In genomic region chr11:128488471-128488870, GRCh38 we compare ENCODE assay signal across 10 cellular contexts.
DNase-seq lines count a peak whose midpoint lies in the region; ATAC-seq and TF ChIP-seq lines count a peak whose summit lies in the region.
"Had no signal": no experiment of that assay in that cellular context is flagged by ENCODE, and none has a peak within 500 bp of the region (broad histone marks: within the 10 kb centered on the region; RNA-seq: fewer than 3 reads in every experiment).

No MANE protein-coding gene starts in this region.

- H3K4me1 Mint-ChIP-seq in CD4-positive, alpha-beta T cell (ENCODE audit: low read depth) = peaks cover 98% of the 10 kb centered on the region
- H3K4me1 Mint-ChIP-seq in naive thymus-derived CD4-positive, alpha-beta T cell = peaks cover 70 to 100% (median 100%) of the 10 kb centered on the region in 7 donors
- H3K4me1 Mint-ChIP-seq in nephron progenitor cell (peaks cover 24% of the 10 kb centered on the region), WTC11 (peaks cover 3% of the 10 kb centered on the region; the same call in 1 of the 2 replicates)

- TF ChIP-seq CTCF in CD4-positive, alpha-beta T cell (IDR thresholded peaks at IDR 0.05) = no peak
- TF ChIP-seq CTCF in mammary epithelial cell (conservative IDR thresholded peaks at IDR 0.05 in 1 of 2, IDR thresholded peaks at IDR 0.05 in 1 of 2; ENCODE audit: extremely low read depth in 1 of 2, insufficient read depth in 1 of 2, low read depth in 1 of 2, low read length in 2 of 2) (no peak), nephron progenitor cell (IDR thresholded peaks at IDR 0.05) (no peak), WTC11 (IDR thresholded peaks at IDR 0.05) (no peak)

- intact Hi-C loops in CD4-positive, alpha-beta T cell (cut with DNase I, micrococcal nuclease) = loop anchor here in 1 of 2 experiments (1.0 to 2.0 kb wide), 2 partner anchors 10 to 32 kb away; no protein-coding TSS in a partner anchor
- intact Hi-C loops in mammary epithelial cell (cut with micrococcal nuclease) = no loop called here
- intact Hi-C loops in naive thymus-derived CD4-positive, alpha-beta T cell (cut with micrococcal nuclease) = loop anchor here in 1 of 2 donors (1.0 kb wide), 2 partner anchors 12 to 17 kb away; no protein-coding TSS in a partner anchor

- CTCF ChIA-PET in CD4-positive, alpha-beta T cell (lab: Charles Lee) = interaction anchor here (0.8 to 1.8 kb wide), 6 partner anchors 12 to 198 kb away, joined by 3 to 7 read pairs (median 3); no protein-coding TSS in a partner anchor
- CTCF ChIA-PET in mammary epithelial cell (lab: Charles Lee; ENCODE audit: low non-redundant PET) (no interaction called here), WTC11 (lab: Charles Lee) (interaction anchor here (1.5 kb wide), 1 partner anchor 144 kb away, joined by 4 read pairs; no protein-coding TSS in a partner anchor), HEK293T (lab: Yijun Ruan, JAX) (no interaction called here)
- CTCF ChIA-PET in naive thymus-derived CD4-positive, alpha-beta T cell (lab: Charles Lee) = interaction anchor here (0.6 to 2.4 kb wide), 7 partner anchors 12 to 198 kb away, joined by 3 to 9 read pairs (median 5); no protein-coding TSS in a partner anchor

- DNase-seq in CD4-positive, alpha-beta T cell = peak in 2 of 10 experiments; percentile 28 to 40
- DNase-seq in NCI-H226 = peak; percentile 41
- peak; percentile 70 for DNase-seq in mammary epithelial cell
- peak in 1 of 9 donors; percentile 73 for DNase-seq in naive thymus-derived CD4-positive, alpha-beta T cell
- DNase-seq in nephron progenitor cell = no peak
- DNase-seq in WTC11 (ENCODE audit: low spot score) = no peak
- no peak for DNase-seq in DMS114 treated with DMSO at 0.1 percent for 48 hours (lab: John Stamatoyannopoulos, UW; ENCODE audit: unreplicated experiment)
- no peak for DNase-seq in HEK293T (ENCODE audit: extremely low spot score)
- DNase-seq: Kasumi-1, T-helper 9 cell had no signal

- H3K4me2 ChIP-seq in mammary epithelial cell (ENCODE audit: insufficient read depth, low read depth, low read length) = no peak overlapping the region

- peaks cover 40% of the 10 kb centered on the region for H3K36me3 ChIP-seq in mammary epithelial cell (ENCODE audit: insufficient read depth, low read length)
- peaks cover 35 to 86% (median 64%) of the 10 kb centered on the region in 3 experiments for H3K36me3 ChIP-seq in naive thymus-derived CD4-positive, alpha-beta T cell (ENCODE audit: control insufficient read depth in 2 of 3, insufficient read depth in 3 of 3, low read length in 3 of 3)

- ATAC-seq in CD4-positive, alpha-beta T cell (ENCODE audit: poor library complexity) = peak; percentile 57
- peak; percentile 31 for ATAC-seq in naive thymus-derived CD4-positive, alpha-beta T cell
- no peak for ATAC-seq in WTC11

- BruUV-seq in mammary epithelial cell (replicated peaks; lab: Mats Ljungman, UMichigan) = no TSS peak

- H3K9me3 ChIP-seq in CD4-positive, alpha-beta T cell (ENCODE audit: control insufficient read depth, low read length) = no peaks in the 10 kb centered on the region
- H3K9me3 ChIP-seq in mammary epithelial cell (replicated peaks; ENCODE audit: insufficient read depth, low read length) = no peaks in the 10 kb centered on the region
- H3K9me3 ChIP-seq in naive thymus-derived CD4-positive, alpha-beta T cell (ENCODE audit: control insufficient read depth in 2 of 3, low read length in 3 of 3) = no peaks in the 10 kb centered on the region

- POLR2A ChIA-PET in CD4-positive, alpha-beta T cell (lab: Charles Lee) = interaction anchor here (1.0 to 17.8 kb wide), 6 partner anchors 9 to 198 kb away, joined by 3 to 611 read pairs (median 6); no protein-coding TSS in a partner anchor
- POLR2A ChIA-PET in naive thymus-derived CD4-positive, alpha-beta T cell (lab: Charles Lee) = interaction anchor here (0.5 to 16.8 kb wide), 17 partner anchors 7 to 217 kb away, joined by 3 to 545 read pairs (median 6); no protein-coding TSS in a partner anchor
- POLR2A ChIA-PET in WTC11 (lab: Charles Lee) = no interaction called here
- POLR2A ChIA-PET in HEK293T (lab: Yijun Ruan, JAX) = no interaction called here

- H3K9ac ChIP-seq in mammary epithelial cell (ENCODE audit: insufficient read depth, low read length) = no peak overlapping the region

- peak overlapping the region; percentile 74 for H3K4me3 Mint-ChIP-seq in CD4-positive, alpha-beta T cell
- H3K4me3 Mint-ChIP-seq in naive thymus-derived CD4-positive, alpha-beta T cell = peak overlapping the region; percentile 62 to 99 (median 76)
- H3K4me3 Mint-ChIP-seq in nephron progenitor cell = no peak overlapping the region
- H3K4me3 Mint-ChIP-seq in WTC11 = no peak overlapping the region

- H3K27me3 Mint-ChIP-seq in CD4-positive, alpha-beta T cell = no peaks in the 10 kb centered on the region
- no peaks in the 10 kb centered on the region for H3K27me3 Mint-ChIP-seq in naive thymus-derived CD4-positive, alpha-beta T cell
- peaks cover 6% of the 10 kb centered on the region for H3K27me3 Mint-ChIP-seq in nephron progenitor cell (ENCODE audit: low read depth, poor library complexity)
- H3K27me3 Mint-ChIP-seq in WTC11 (ENCODE audit: low read depth) = no peaks in the 10 kb centered on the region

- peaks cover 88% of the 10 kb centered on the region for H3K79me2 ChIP-seq in mammary epithelial cell (ENCODE audit: insufficient read depth, low read length)

- no peak overlapping the region for H2AFZ ChIP-seq in mammary epithelial cell (ENCODE audit: low read depth, low read length)

- H3K9me3 Mint-ChIP-seq in CD4-positive, alpha-beta T cell = no peaks in the 10 kb centered on the region
- peaks cover 0 to 1% (median 0%) of the 10 kb centered on the region in 11 donors for H3K9me3 Mint-ChIP-seq in naive thymus-derived CD4-positive, alpha-beta T cell
- no peaks in the 10 kb centered on the region for H3K9me3 Mint-ChIP-seq in nephron progenitor cell
- no peaks in the 10 kb centered on the region for H3K9me3 Mint-ChIP-seq in WTC11

- H3K4me1 ChIP-seq in mammary epithelial cell (ENCODE audit: insufficient read depth, low read length) = peaks cover 25% of the 10 kb centered on the region
- H3K4me1 ChIP-seq in naive thymus-derived CD4-positive, alpha-beta T cell (ENCODE audit: control insufficient read depth in 2 of 2, insufficient read depth in 2 of 2, low read length in 2 of 2) = peaks cover 96% of the 10 kb centered on the region in 2 donors

- no peaks in the 10 kb centered on the region for H4K20me1 ChIP-seq in mammary epithelial cell (ENCODE audit: insufficient read depth, low read length)

- in situ Hi-C loops in mammary epithelial cell (cut with MboI; ENCODE audit: low sequenced_read_pairs in 2 of 2) = loop anchor here in 1 of 2 donors (25.0 kb wide), 1 partner anchor 326 kb away; no protein-coding TSS in a partner anchor

- H3K27ac Mint-ChIP-seq in CD4-positive, alpha-beta T cell = peak overlapping the region; percentile 99
- H3K27ac Mint-ChIP-seq in naive thymus-derived CD4-positive, alpha-beta T cell = peak overlapping the region; percentile 73 to 99 (median 96)
- H3K27ac Mint-ChIP-seq in nephron progenitor cell (no peak overlapping the region), WTC11 (no peak overlapping the region)

- no peak overlapping the region for H3K4me3 ChIP-seq in mammary epithelial cell (replicated peaks in 1 of 3; ENCODE audit: insufficient read depth in 1 of 3, low read depth in 2 of 3, low read length in 3 of 3)
- no peak overlapping the region for H3K4me3 ChIP-seq in naive thymus-derived CD4-positive, alpha-beta T cell (ENCODE audit: low read length)

- no peaks in the 10 kb centered on the region for H3K27me3 ChIP-seq in CD4-positive, alpha-beta T cell (ENCODE audit: control insufficient read depth, insufficient read depth, low read length)
- no peaks in the 10 kb centered on the region for H3K27me3 ChIP-seq in mammary epithelial cell (ENCODE audit: insufficient read depth, low read length)
- no peaks in the 10 kb centered on the region for H3K27me3 ChIP-seq in naive thymus-derived CD4-positive, alpha-beta T cell (ENCODE audit: control insufficient read depth in 2 of 2, insufficient read depth in 2 of 2, low read length in 2 of 2)

- WGBS in mammary epithelial cell (ENCODE audit: low coverage, missing lambda C conversion rate) = 83% methylated on average over 5 of the region's 5 CpGs

- H3K36me3 Mint-ChIP-seq in CD4-positive, alpha-beta T cell (ENCODE audit: low read depth) = peaks cover 99% of the 10 kb centered on the region
- H3K36me3 Mint-ChIP-seq in naive thymus-derived CD4-positive, alpha-beta T cell = peaks cover 50 to 92% (median 84%) of the 10 kb centered on the region in 5 donors
- peaks cover 77% of the 10 kb centered on the region for H3K36me3 Mint-ChIP-seq in nephron progenitor cell (ENCODE audit: low read depth)
- H3K36me3 Mint-ChIP-seq in WTC11 = peaks cover 28% of the 10 kb centered on the region

- dilution Hi-C loops in mammary epithelial cell (cut with HindIII; ENCODE audit: low sequenced_read_pairs) = no loop called here

- peak overlapping the region; percentile 94 for H3K27ac ChIP-seq in CD4-positive, alpha-beta T cell (ENCODE audit: low read depth, low read length)
- no peak overlapping the region for H3K27ac ChIP-seq in mammary epithelial cell (ENCODE audit: insufficient read depth, low read depth, low read length)
- peak overlapping the region; percentile 97 for H3K27ac ChIP-seq in naive thymus-derived CD4-positive, alpha-beta T cell (ENCODE audit: low read depth, low read length)

TF ChIP-seq in WTC11, 78 proteins besides CTCF, POLR2A, EP300 and RAD21 (continues in another document):
- no peak for TF ChIP-seq ZNF317 (CRISPR knock-in tag; IDR thresholded peaks at IDR 0.05; ENCODE audit: borderline replicate concordance, low read depth)
- no peak for TF ChIP-seq TEAD4 (CRISPR knock-in tag; IDR thresholded peaks at IDR 0.05)
- TF ChIP-seq RORB (CRISPR knock-in tag; IDR thresholded peaks at IDR 0.05) = no peak

TF ChIP-seq in HEK293T, 16 proteins besides CTCF, POLR2A, EP300 and RAD21 (continues in another document):
- TF ChIP-seq SP1 (IDR thresholded peaks at IDR 0.05) = no peak
- no peak for TF ChIP-seq HDGF (IDR thresholded peaks at IDR 0.05; ENCODE audit: borderline replicate concordance)
- no peak for TF ChIP-seq ELF4 (IDR thresholded peaks at IDR 0.05)
- no peak for TF ChIP-seq ARNT (IDR thresholded peaks at IDR 0.05)
- TF ChIP-seq NFRKB (IDR thresholded peaks at IDR 0.05) = no peak
- no peak for TF ChIP-seq CTBP1 (IDR thresholded peaks at IDR 0.05; ENCODE audit: borderline replicate concordance)
- no peak for TF ChIP-seq L3MBTL2 (conservative IDR thresholded peaks at IDR 0.05)
- no peak for TF ChIP-seq FOXK2 (IDR thresholded peaks at IDR 0.05)
- TF ChIP-seq TARDBP (IDR thresholded peaks at IDR 0.05) = no peak
- no peak for TF ChIP-seq PKNOX1 (IDR thresholded peaks at IDR 0.05)

Comparison
In these comparisons a context has a peak if more than half of its experiments do, and no peak if none do; other contexts are left out.
1. DNase-seq: peak in NCI-H226 (single experiment) and mammary epithelial cell (single experiment); none in nephron progenitor cell (single experiment), WTC11 (single experiment), DMS114 treated with DMSO at 0.1 percent for 48 hours (single experiment) and HEK293T (single experiment).
2. H3K27ac Mint-ChIP-seq: peak in CD4-positive, alpha-beta T cell (single experiment) and naive thymus-derived CD4-positive, alpha-beta T cell (9 of 9); none in nephron progenitor cell (single experiment) and WTC11 (single experiment).
3. H3K4me3 Mint-ChIP-seq: peak in CD4-positive, alpha-beta T cell (single experiment) and naive thymus-derived CD4-positive, alpha-beta T cell (10 of 10); none in nephron progenitor cell (single experiment) and WTC11 (single experiment).
4. CTCF ChIA-PET loops: an anchor here in CD4-positive, alpha-beta T cell (0.8 to 1.8 kb wide), naive thymus-derived CD4-positive, alpha-beta T cell (0.6 to 2.4 kb wide) and WTC11 (1.5 kb wide); none called in mammary epithelial cell and HEK293T.
5. POLR2A ChIA-PET loops: an anchor here in CD4-positive, alpha-beta T cell (1.0 to 17.8 kb wide) and naive thymus-derived CD4-positive, alpha-beta T cell (0.5 to 16.8 kb wide); none called in WTC11 and HEK293T.